In genomic region chr19:38037151-38037611, GRCh38 we compare ENCODE assay signal across 11 cellular contexts.
DNase-seq lines count a peak whose midpoint lies in the region; ATAC-seq and TF ChIP-seq lines count a peak whose summit lies in the region.
"Had no signal": no experiment of that assay in that cellular context is flagged by ENCODE, and none has a peak within 500 bp of the region (broad histone marks: within the 10 kb centered on the region; RNA-seq: fewer than 3 reads in every experiment).

No MANE protein-coding gene starts in this region.

- POLR2A ChIA-PET in activated CD4-positive, alpha-beta memory T cell treated with anti-CD3 and anti-CD28 coated beads for 36 hours (lab: Charles Lee): no interaction called here

- H3K9me3 Mint-ChIP-seq in activated naive CD8-positive, alpha-beta T cell (ENCODE audit: low read depth): no peaks in the 10 kb centered on the region
- H3K9me3 Mint-ChIP-seq in activated naive CD8-positive, alpha-beta T cell treated with anti-CD3 and anti-CD28 coated beads for 36 hours: peaks cover 3% of the 10 kb centered on the region
- peaks cover 18% of the 10 kb centered on the region for H3K9me3 Mint-ChIP-seq in glutamatergic neuron (ENCODE audit: unreplicated experiment)
- no peaks in the 10 kb centered on the region for H3K9me3 Mint-ChIP-seq in stimulated activated memory B cell treated with anti-CD40 and anti-IgM and Interleukin-4, amounts not matched to agents 10 μg/mL and 1 μg/mL and 100 μg/mL, for 72 hours
- H3K9me3 Mint-ChIP-seq in activated CD4-positive, alpha-beta memory T cell treated with anti-CD3 and anti-CD28 coated beads for 36 hours: peaks cover 8% of the 10 kb centered on the region

- DNase-seq in activated naive CD8-positive, alpha-beta T cell treated with anti-CD3 and anti-CD28 coated beads for 36 hours: no peak
- DNase-seq in NCI-H69 (lab: John Stamatoyannopoulos, UW): peak; percentile 85
- DNase-seq in glutamatergic neuron: peak; percentile 48
- DNase-seq in Kasumi-1 (lab: John Stamatoyannopoulos, UW): no peak
- no peak for DNase-seq in activated CD4-positive, alpha-beta memory T cell treated with anti-CD3 and anti-CD28 coated beads for 36 hours
- no peak for DNase-seq in pons (ENCODE audit: low spot score)
- DNase-seq: activated CD4-positive, alpha-beta T cell treated with anti-CD3 and anti-CD28 coated beads, Interleukin-2, amount 50 U/mL, for 48 hours; activated naive CD4-positive, alpha-beta T cell treated with anti-CD3 and anti-CD28 coated beads, Interleukin-2, amount 50 U/mL, for 16 hours; foreskin fibroblast had no signal

- no peak overlapping the region for H3K4me3 Mint-ChIP-seq in activated naive CD8-positive, alpha-beta T cell
- H3K4me3 Mint-ChIP-seq in activated naive CD8-positive, alpha-beta T cell treated with anti-CD3 and anti-CD28 coated beads for 36 hours: no peak overlapping the region
- H3K4me3 Mint-ChIP-seq in glutamatergic neuron (ENCODE audit: unreplicated experiment): peak overlapping the region; percentile 87
- H3K4me3 Mint-ChIP-seq in stimulated activated memory B cell treated with anti-CD40 and anti-IgM and Interleukin-4, amounts not matched to agents 10 μg/mL and 1 μg/mL and 100 μg/mL, for 72 hours: no peak overlapping the region
- H3K4me3 Mint-ChIP-seq in activated CD4-positive, alpha-beta memory T cell treated with anti-CD3 and anti-CD28 coated beads for 36 hours: no peak overlapping the region

- H3K27ac Mint-ChIP-seq in activated naive CD8-positive, alpha-beta T cell: peak overlapping the region; percentile 47
- no peak overlapping the region for H3K27ac Mint-ChIP-seq in activated naive CD8-positive, alpha-beta T cell treated with anti-CD3 and anti-CD28 coated beads for 36 hours
- peak overlapping the region; percentile 99 for H3K27ac Mint-ChIP-seq in glutamatergic neuron (ENCODE audit: unreplicated experiment)
- peak overlapping the region; percentile 87 for H3K27ac Mint-ChIP-seq in stimulated activated memory B cell treated with anti-CD40 and anti-IgM and Interleukin-4, amounts not matched to agents 10 μg/mL and 1 μg/mL and 100 μg/mL, for 72 hours
- H3K27ac Mint-ChIP-seq in activated CD4-positive, alpha-beta memory T cell treated with anti-CD3 and anti-CD28 coated beads for 36 hours: no peak overlapping the region

- no peak for ATAC-seq in stimulated activated memory B cell treated with anti-CD40 and anti-IgM and Interleukin-4, amounts not matched to agents 10 μg/mL and 1 μg/mL and 100 μg/mL, for 72 hours

- H3K4me1 Mint-ChIP-seq in activated naive CD8-positive, alpha-beta T cell (ENCODE audit: low read depth): no peaks in the 10 kb centered on the region
- H3K4me1 Mint-ChIP-seq in activated naive CD8-positive, alpha-beta T cell treated with anti-CD3 and anti-CD28 coated beads for 36 hours: no peaks in the 10 kb centered on the region
- H3K4me1 Mint-ChIP-seq in glutamatergic neuron (ENCODE audit: low read depth, unreplicated experiment): peaks cover 47% of the 10 kb centered on the region
- H3K4me1 Mint-ChIP-seq in stimulated activated memory B cell treated with anti-CD40 and anti-IgM and Interleukin-4, amounts not matched to agents 10 μg/mL and 1 μg/mL and 100 μg/mL, for 72 hours: peaks cover 63% of the 10 kb centered on the region
- peaks cover 7% of the 10 kb centered on the region for H3K4me1 Mint-ChIP-seq in activated CD4-positive, alpha-beta memory T cell treated with anti-CD3 and anti-CD28 coated beads for 36 hours (ENCODE audit: low read depth)

- intact Hi-C loops in activated CD4-positive, alpha-beta memory T cell treated with anti-CD3 and anti-CD28 coated beads for 36 hours (cut with micrococcal nuclease): no loop called here

- peaks cover 4% of the 10 kb centered on the region for H3K36me3 Mint-ChIP-seq in activated naive CD8-positive, alpha-beta T cell
- H3K36me3 Mint-ChIP-seq in activated naive CD8-positive, alpha-beta T cell treated with anti-CD3 and anti-CD28 coated beads for 36 hours: peaks cover 4% of the 10 kb centered on the region
- H3K36me3 Mint-ChIP-seq in glutamatergic neuron (ENCODE audit: unreplicated experiment): peaks cover 5% of the 10 kb centered on the region
- peaks cover 24% of the 10 kb centered on the region for H3K36me3 Mint-ChIP-seq in stimulated activated memory B cell treated with anti-CD40 and anti-IgM and Interleukin-4, amounts not matched to agents 10 μg/mL and 1 μg/mL and 100 μg/mL, for 72 hours
- H3K36me3 Mint-ChIP-seq in activated CD4-positive, alpha-beta memory T cell treated with anti-CD3 and anti-CD28 coated beads for 36 hours: no peaks in the 10 kb centered on the region

- no peak for TF ChIP-seq CTCF in glutamatergic neuron (IDR thresholded peaks at IDR 0.05; ENCODE audit: partially characterized antibody, unreplicated experiment)

- CTCF ChIA-PET in activated CD4-positive, alpha-beta memory T cell treated with anti-CD3 and anti-CD28 coated beads for 36 hours (lab: Charles Lee): interaction anchor here (1.4 kb wide), 1 partner anchor 135 kb away, joined by 5 read pairs; no protein-coding TSS in a partner anchor

- H3K27me3 Mint-ChIP-seq in activated naive CD8-positive, alpha-beta T cell: no peaks in the 10 kb centered on the region
- no peaks in the 10 kb centered on the region for H3K27me3 Mint-ChIP-seq in activated naive CD8-positive, alpha-beta T cell treated with anti-CD3 and anti-CD28 coated beads for 36 hours
- H3K27me3 Mint-ChIP-seq in glutamatergic neuron (ENCODE audit: unreplicated experiment): peaks cover 26% of the 10 kb centered on the region
- no peaks in the 10 kb centered on the region for H3K27me3 Mint-ChIP-seq in stimulated activated memory B cell treated with anti-CD40 and anti-IgM and Interleukin-4, amounts not matched to agents 10 μg/mL and 1 μg/mL and 100 μg/mL, for 72 hours
- H3K27me3 Mint-ChIP-seq in activated CD4-positive, alpha-beta memory T cell treated with anti-CD3 and anti-CD28 coated beads for 36 hours: no peaks in the 10 kb centered on the region

Comparison
In these comparisons a context has a peak if more than half of its experiments do, and no peak if none do; other contexts are left out.
1. H3K27ac Mint-ChIP-seq: peak in activated naive CD8-positive, alpha-beta T cell (single experiment), glutamatergic neuron (single experiment) and stimulated activated memory B cell treated with anti-CD40 and anti-IgM and Interleukin-4, amounts not matched to agents 10 μg/mL and 1 μg/mL and 100 μg/mL, for 72 hours (single experiment); none in activated naive CD8-positive, alpha-beta T cell treated with anti-CD3 and anti-CD28 coated beads for 36 hours (single experiment) and activated CD4-positive, alpha-beta memory T cell treated with anti-CD3 and anti-CD28 coated beads for 36 hours (single experiment).
2. DNase-seq: peak in NCI-H69 (single experiment) and glutamatergic neuron (single experiment); none in activated naive CD8-positive, alpha-beta T cell treated with anti-CD3 and anti-CD28 coated beads for 36 hours (single experiment), Kasumi-1 (0 of 2), activated CD4-positive, alpha-beta memory T cell treated with anti-CD3 and anti-CD28 coated beads for 36 hours (single experiment) and pons (single experiment).